In genomic region chr14:75646762-75647161, GRCh38 we compare ENCODE assay signal across 21 cellular contexts. TPM values are rescaled to one million over a fixed set of nuclear protein-coding genes. Genes with fewer than 3 reads are reported as not detected.
A peak's percentile ranks its signal among the peaks of the same experiment; 100 is the strongest.
DNase-seq lines count a peak whose midpoint lies in the region; ATAC-seq and TF ChIP-seq lines count a peak whose summit lies in the region.
"Had no signal": no experiment of that assay in that cellular context is flagged by ENCODE, and none has a peak within 500 bp of the region (broad histone marks: within the 10 kb centered on the region; RNA-seq: fewer than 3 reads in every experiment).

No MANE protein-coding gene starts in this region.

- BruUV-seq in MCF 10A (replicated peaks; lab: Mats Ljungman, UMichigan) = no TSS peak

- no peak overlapping the region for H2AFZ ChIP-seq in hepatocyte
- H2AFZ ChIP-seq: parathyroid adenoma had no signal

- no peak for TF ChIP-seq POLR2A in breast epithelium (IDR thresholded peaks at IDR 0.05)
- no peak for TF ChIP-seq POLR2A in gastrocnemius medialis (IDR thresholded peaks at IDR 0.05)

- H3K9me2 ChIP-seq in hepatocyte (replicated peaks; ENCODE audit: insufficient read depth) = no peaks in the 10 kb centered on the region

- H3K4me3 Mint-ChIP-seq in MCF 10A (ENCODE audit: unreplicated experiment) = no peak overlapping the region
- H3K4me3 Mint-ChIP-seq in nephron progenitor cell = no peak overlapping the region
- H3K4me3 Mint-ChIP-seq: activated naive CD4-positive, alpha-beta T cell treated with anti-CD3 and anti-CD28 coated beads, Interleukin-2, amount 50 U/mL, for 24 hours; activated T-cell treated with anti-CD3 and anti-CD28 coated beads, Interleukin-2, amount 50 U/mL, for 72 hours; naive thymus-derived CD4-positive, alpha-beta T cell had no signal

- no peaks in the 10 kb centered on the region for H3K79me2 ChIP-seq in hepatocyte
- H3K79me2 ChIP-seq: parathyroid adenoma had no signal

- CTCF ChIA-PET in MCF 10A (lab: Yijun Ruan, JAX) = interaction anchor here (0.6 to 2.8 kb wide), 7 partner anchors 9 to 1424 kb away, joined by 3 to 20 read pairs (median 4); no protein-coding TSS in a partner anchor

- 81% methylated on average over 6 of the region's 6 CpGs for whole genome bisulfite sequencing in hepatocyte (ENCODE audit: low lambda C conversion rate, missing lambda C conversion rate)

- POLR2A ChIA-PET in MCF 10A (lab: Yijun Ruan, JAX) = interaction anchor here (0.5 to 18.0 kb wide), 5 partner anchors 13 to 349 kb away, joined by 3 to 230 read pairs (median 3); partner anchors contain the start of genes ERG28, FLVCR2 and TTLL5

- H3K4me3 ChIP-seq in breast epithelium = no peak overlapping the region
- H3K4me3 ChIP-seq in hepatocyte = no peak overlapping the region
- H3K4me3 ChIP-seq in gastrocnemius medialis = no peak overlapping the region
- H3K4me3 ChIP-seq: BLaER1, colonic mucosa, HAP-1, tibial artery had no signal

- H3K27me3 ChIP-seq in breast epithelium = no peaks in the 10 kb centered on the region
- H3K27me3 ChIP-seq in hepatocyte = no peaks in the 10 kb centered on the region
- H3K27me3 ChIP-seq in gastrocnemius medialis = no peaks in the 10 kb centered on the region
- H3K27me3 ChIP-seq: BLaER1, colonic mucosa, tibial artery had no signal

- in situ Hi-C loops in gastrocnemius medialis (cut with MboI; ENCODE audit: low sequenced_read_pairs in 4 of 4) = no loop called here

- no peaks in the 10 kb centered on the region for H4K20me1 ChIP-seq in hepatocyte (ENCODE audit: insufficient read depth, poor library complexity, severe bottlenecking)
- H4K20me1 ChIP-seq: BLaER1 had no signal

- H3K27ac ChIP-seq in breast epithelium (no peak overlapping the region), hepatocyte (peak overlapping the region; percentile 88), gastrocnemius medialis (peak overlapping the region; percentile 79 to 88 (median 83))
- H3K27ac ChIP-seq: BLaER1, colonic mucosa, parathyroid adenoma, tibial artery had no signal

- H3K27ac Mint-ChIP-seq in MCF 10A (ENCODE audit: low read depth, unreplicated experiment) (peak overlapping the region; percentile 73), nephron progenitor cell (no peak overlapping the region)
- H3K27ac Mint-ChIP-seq: activated naive CD4-positive, alpha-beta T cell treated with anti-CD3 and anti-CD28 coated beads, Interleukin-2, amount 50 U/mL, for 24 hours; activated T-cell treated with anti-CD3 and anti-CD28 coated beads, Interleukin-2, amount 50 U/mL, for 72 hours had no signal

- H3K4me1 Mint-ChIP-seq in MCF 10A (ENCODE audit: insufficient read depth, unreplicated experiment) (peaks cover 41% of the 10 kb centered on the region), nephron progenitor cell (peaks cover 30% of the 10 kb centered on the region)
- H3K4me1 Mint-ChIP-seq: activated naive CD4-positive, alpha-beta T cell treated with anti-CD3 and anti-CD28 coated beads, Interleukin-2, amount 50 U/mL, for 24 hours had no signal

- DNase-seq in MCF 10A (ENCODE audit: unreplicated experiment) = no peak
- DNase-seq in breast epithelium (ENCODE audit: low spot score in 2 of 2) = no peak
- no peak for DNase-seq in hepatocyte (ENCODE audit: low spot score)
- DNase-seq in gastrocnemius medialis = peak in 1 of 2 donors; percentile 39
- DNase-seq in nephron progenitor cell = no peak
- no peak for DNase-seq in 8988T
- DNase-seq in CD1c-positive myeloid dendritic cell (ENCODE audit: extremely low spot score) = no peak
- DNase-seq: activated CD4-positive, alpha-beta T cell treated with anti-CD3 and anti-CD28 coated beads for 1 hour; activated T-cell treated with anti-CD3 and anti-CD28 coated beads, Interleukin-2, amount 50 U/mL, for 72 hours; colonic mucosa; hypothalamus; Kasumi-1; naive thymus-derived CD4-positive, alpha-beta T cell; NCI-H1048; stimulated activated naive CD4-positive, alpha-beta T cell had no signal

- no peak for ATAC-seq in gastrocnemius medialis
- no peak for ATAC-seq in GM21390 (IDR thresholded peaks at IDR 0.05; ENCODE audit: unreplicated experiment)
- ATAC-seq: activated T-cell treated with anti-CD3 and anti-CD28 coated beads, Interleukin-2, amount 50 U/mL, for 72 hours; naive thymus-derived CD4-positive, alpha-beta T cell had no signal

- H3K27me3 Mint-ChIP-seq in MCF 10A (ENCODE audit: insufficient read depth, unreplicated experiment) = no peaks in the 10 kb centered on the region
- H3K27me3 Mint-ChIP-seq in nephron progenitor cell (ENCODE audit: low read depth, poor library complexity) = no peaks in the 10 kb centered on the region
- H3K27me3 Mint-ChIP-seq: activated naive CD4-positive, alpha-beta T cell treated with anti-CD3 and anti-CD28 coated beads, Interleukin-2, amount 50 U/mL, for 24 hours; naive thymus-derived CD4-positive, alpha-beta T cell had no signal

- H3K4me2 ChIP-seq in hepatocyte = no peak overlapping the region
- H3K4me2 ChIP-seq: BLaER1 had no signal

- H3K36me3 ChIP-seq in breast epithelium (no peaks in the 10 kb centered on the region), hepatocyte (replicated peaks; ENCODE audit: insufficient read depth, low read depth) (no peaks in the 10 kb centered on the region), gastrocnemius medialis (peaks cover 0 to 20% of the 10 kb centered on the region in 2 donors)

- H3K4me1 ChIP-seq in breast epithelium (no peaks in the 10 kb centered on the region), hepatocyte (ENCODE audit: insufficient read depth) (peaks cover 45% of the 10 kb centered on the region), gastrocnemius medialis (peaks cover 34 to 40% of the 10 kb centered on the region in 2 donors)
- H3K4me1 ChIP-seq: BLaER1, colonic mucosa, HAP-1 had no signal

- H3K36me3 Mint-ChIP-seq in MCF 10A (ENCODE audit: insufficient read depth, unreplicated experiment) (peaks cover 37% of the 10 kb centered on the region), nephron progenitor cell (ENCODE audit: low read depth) (peaks cover 33% of the 10 kb centered on the region)

- TF ChIP-seq CTCF in MCF 10A (IDR thresholded peaks at IDR 0.05; ENCODE audit: unreplicated experiment) = no peak
- no peak for TF ChIP-seq CTCF in breast epithelium (IDR thresholded peaks at IDR 0.05)
- TF ChIP-seq CTCF in hepatocyte (IDR thresholded peaks at IDR 0.05; ENCODE audit: poor library complexity) = no peak
- no peak for TF ChIP-seq CTCF in gastrocnemius medialis (IDR thresholded peaks at IDR 0.05 in 4 of 5, conservative IDR thresholded peaks at IDR 0.05 in 1 of 5)
- no peak for TF ChIP-seq CTCF in nephron progenitor cell (IDR thresholded peaks at IDR 0.05)

- H3K9me3 Mint-ChIP-seq in MCF 10A (ENCODE audit: unreplicated experiment) (no peaks in the 10 kb centered on the region), nephron progenitor cell (no peaks in the 10 kb centered on the region)
- H3K9me3 Mint-ChIP-seq: activated naive CD4-positive, alpha-beta T cell treated with anti-CD3 and anti-CD28 coated beads, Interleukin-2, amount 50 U/mL, for 24 hours; activated T-cell treated with anti-CD3 and anti-CD28 coated beads, Interleukin-2, amount 50 U/mL, for 72 hours; naive thymus-derived CD4-positive, alpha-beta T cell had no signal

- intact Hi-C loops in MCF 10A (cut with micrococcal nuclease) (loop anchor here (10.0 kb wide), 1 partner anchor 522 kb away; the partner anchor contains the start of gene NEK9), breast epithelium (cut with DNase I; ENCODE audit: low total_unique reads) (no loop called here), gastrocnemius medialis (cut with DNase I; ENCODE audit: low total_unique reads) (loop anchor here (5.0 to 10.0 kb wide), 2 partner anchors 222 to 394 kb away; partner anchors contain the start of gene JDP2)

- H3K9me3 ChIP-seq in breast epithelium (no peaks in the 10 kb centered on the region), hepatocyte (ENCODE audit: low read depth) (no peaks in the 10 kb centered on the region), gastrocnemius medialis (no peaks in the 10 kb centered on the region)
- H3K9me3 ChIP-seq: BLaER1, colonic mucosa, HAP-1, tibial artery had no signal

RNA-seq across cellular contexts. Expression of gene ERG28, which starts 13.9 kb away (rescaled TPM):
- total RNA-seq in MCF 10A (2022) (10.4 and 11.1 TPM in 2 replicates), breast epithelium (1 to 10 TPM; 4.5 to 9.7 (median 5.9) TPM), hepatocyte (38.4 and 51.2 TPM in 2 replicates), gastrocnemius medialis (1 to 10 TPM; 3.7 to 6.4 (median 4.7) TPM)
- polyA plus RNA-seq in hepatocyte = 65.7 and 74.4 TPM in 2 replicates

RNA-seq across cellular contexts. Expression of gene TTLL5, which starts 14.3 kb away (rescaled TPM):
- total RNA-seq in MCF 10A (2022) = 29.0 and 31.7 TPM in 2 replicates
- 10 to 100 TPM; 21.9 to 66.6 (median 35.7) TPM for total RNA-seq in breast epithelium
- total RNA-seq in hepatocyte = 8.9 and 14.3 TPM in 2 replicates
- polyA plus RNA-seq in hepatocyte = 11.1 and 14.2 TPM in 2 replicates
- 10 to 100 TPM in 3 of 4 donors, 1 to 10 TPM in 1; 9.1 to 36.0 (median 16.4) TPM for total RNA-seq in gastrocnemius medialis

Comparison
In these comparisons a context has a peak if more than half of its experiments do, and no peak if none do; other contexts are left out.
1. H3K27ac ChIP-seq: peak in hepatocyte (single experiment) and gastrocnemius medialis (4 of 4); none in breast epithelium (0 of 2).